In genomic region chr1:19430121-19431068, GRCh38 we compare ENCODE assay signal across 8 cellular contexts. TPM values are rescaled to one million over a fixed set of nuclear protein-coding genes. Genes with fewer than 3 reads are reported as not detected.
A peak's percentile ranks its signal among the peaks of the same experiment; 100 is the strongest.
DNase-seq lines count a peak whose midpoint lies in the region; ATAC-seq, FAIRE-seq and TF ChIP-seq lines count a peak whose summit lies in the region.

No MANE protein-coding gene starts in this region.

- H3K9me3 Mint-ChIP-seq in T-helper 1 cell treated with Interleukin-12 subunit alpha and Interleukin-12 subunit beta and Interleukin-4 antibody, amounts not matched to agents 30 μg/mL and 1 μg/mL, for 36 hours, result no peaks in the 10 kb centered on the region
- H3K9me3 Mint-ChIP-seq in activated naive CD8-positive, alpha-beta T cell treated with anti-CD3 and anti-CD28 coated beads, Interleukin-2, amount 50 U/mL, for 24 hours, result no peaks in the 10 kb centered on the region

- 49% methylated on average over 16 of the region's 16 CpGs for WGBS in suprapubic skin

- no peak for TF ChIP-seq CTCF in suprapubic skin (IDR thresholded peaks at IDR 0.05)

- H3K27ac ChIP-seq in suprapubic skin, result peak overlapping the region; percentile 68

- no peak for ATAC-seq in activated naive CD8-positive, alpha-beta T cell treated with anti-CD3 and anti-CD28 coated beads, Interleukin-2, amount 50 U/mL, for 24 hours
- ATAC-seq in HG02678 (IDR thresholded peaks at IDR 0.05; ENCODE audit: unreplicated experiment), result no peak
- no peak for ATAC-seq in GM19023 (IDR thresholded peaks at IDR 0.05; ENCODE audit: unreplicated experiment)
- no peak for ATAC-seq in GM19328 (IDR thresholded peaks at IDR 0.05; ENCODE audit: unreplicated experiment)

- H3K27me3 ChIP-seq in suprapubic skin, result no peaks in the 10 kb centered on the region

- peak; percentile 36 for FAIRE-seq in islet of Langerhans (lab: Jason Lieb, UNC)

- H3K27ac Mint-ChIP-seq in T-helper 1 cell treated with Interleukin-12 subunit alpha and Interleukin-12 subunit beta and Interleukin-4 antibody, amounts not matched to agents 30 μg/mL and 1 μg/mL, for 36 hours, result peak overlapping the region; percentile 46
- H3K27ac Mint-ChIP-seq in activated naive CD8-positive, alpha-beta T cell treated with anti-CD3 and anti-CD28 coated beads, Interleukin-2, amount 50 U/mL, for 24 hours, result peak overlapping the region; percentile 89

- peaks cover 50% of the 10 kb centered on the region for H3K4me1 Mint-ChIP-seq in T-helper 1 cell treated with Interleukin-12 subunit alpha and Interleukin-12 subunit beta and Interleukin-4 antibody, amounts not matched to agents 30 μg/mL and 1 μg/mL, for 36 hours (ENCODE audit: low read depth)
- H3K4me1 Mint-ChIP-seq in activated naive CD8-positive, alpha-beta T cell treated with anti-CD3 and anti-CD28 coated beads, Interleukin-2, amount 50 U/mL, for 24 hours, result peaks cover 90% of the 10 kb centered on the region

- no peak overlapping the region for H3K4me3 Mint-ChIP-seq in T-helper 1 cell treated with Interleukin-12 subunit alpha and Interleukin-12 subunit beta and Interleukin-4 antibody, amounts not matched to agents 30 μg/mL and 1 μg/mL, for 36 hours
- peak overlapping the region; percentile 56 for H3K4me3 Mint-ChIP-seq in activated naive CD8-positive, alpha-beta T cell treated with anti-CD3 and anti-CD28 coated beads, Interleukin-2, amount 50 U/mL, for 24 hours

- no peak for TF ChIP-seq POLR2A in suprapubic skin (IDR thresholded peaks at IDR 0.05)

- peaks cover 8% of the 10 kb centered on the region for H3K36me3 Mint-ChIP-seq in T-helper 1 cell treated with Interleukin-12 subunit alpha and Interleukin-12 subunit beta and Interleukin-4 antibody, amounts not matched to agents 30 μg/mL and 1 μg/mL, for 36 hours (ENCODE audit: low read depth)
- H3K36me3 Mint-ChIP-seq in activated naive CD8-positive, alpha-beta T cell treated with anti-CD3 and anti-CD28 coated beads, Interleukin-2, amount 50 U/mL, for 24 hours (ENCODE audit: low read depth), result peaks cover 30% of the 10 kb centered on the region

- H3K4me1 ChIP-seq in suprapubic skin, result peaks cover 82% of the 10 kb centered on the region

- DNase-seq in T-helper 1 cell (no peak), suprapubic skin (ENCODE audit: low spot score in 2 of 2) (peak in 1 of 2 donors; percentile 68)
- no peak for DNase-seq in activated naive CD8-positive, alpha-beta T cell treated with anti-CD3 and anti-CD28 coated beads, Interleukin-2, amount 50 U/mL, for 24 hours

- no peaks in the 10 kb centered on the region for H3K36me3 ChIP-seq in suprapubic skin

- H3K27me3 Mint-ChIP-seq in T-helper 1 cell treated with Interleukin-12 subunit alpha and Interleukin-12 subunit beta and Interleukin-4 antibody, amounts not matched to agents 30 μg/mL and 1 μg/mL, for 36 hours (ENCODE audit: low read depth), result no peaks in the 10 kb centered on the region
- H3K27me3 Mint-ChIP-seq in activated naive CD8-positive, alpha-beta T cell treated with anti-CD3 and anti-CD28 coated beads, Interleukin-2, amount 50 U/mL, for 24 hours, result no peaks in the 10 kb centered on the region

- no peak for TF ChIP-seq EP300 in suprapubic skin (IDR thresholded peaks at IDR 0.05)

- no peaks in the 10 kb centered on the region for H3K9me3 ChIP-seq in suprapubic skin

- H3K4me3 ChIP-seq in suprapubic skin, result no peak overlapping the region

RNA-seq across cellular contexts. Expression of gene CAPZB, which starts 54.9 kb away (rescaled TPM):
- total RNA-seq in suprapubic skin, result 100 to 1,000 TPM; 101 to 130 (median 126) TPM
